8 cellular contexts compared by ENCODE assay signal in genomic region chr10:21278491-21279216, GRCh38.
DNase-seq lines count a peak whose midpoint lies in the region; ATAC-seq and TF ChIP-seq lines count a peak whose summit lies in the region.

No MANE protein-coding gene starts in this region.

- intact Hi-C loops in lower lobe of right lung (cut with DNase I), result no loop called here

- H3K36me3 ChIP-seq in lower lobe of right lung, result no peaks in the 10 kb centered on the region

- no peaks in the 10 kb centered on the region for H3K4me1 ChIP-seq in lower lobe of right lung

- H3K9me3 ChIP-seq in lower lobe of right lung, result no peaks in the 10 kb centered on the region

- TF ChIP-seq CTCF in AG09319 (IDR thresholded peaks at IDR 0.05; ENCODE audit: low read depth, low read length) (peak; percentile 80), lower lobe of right lung (IDR thresholded peaks at IDR 0.05) (peak; percentile 88)

- DNase-seq in AG09319 (ENCODE audit: extremely low read depth, low read depth) (peak; percentile 84), NCI-H446 (lab: John Stamatoyannopoulos, UW) (peak; percentile 61 to 84), dedifferentiated amniotic fluid mesenchymal stem cell (ENCODE audit: extremely low spot score) (peak; percentile 88), lower lobe of right lung (peak; percentile 94)
- peak; percentile 92 for DNase-seq in activated CD4-positive, alpha-beta T cell treated with anti-CD3 and anti-CD28 coated beads for 48 hours
- DNase-seq in stimulated activated CD8-positive, alpha-beta memory T cell treated with anti-CD3 and anti-CD28 coated beads, Interleukin-15, amount 100 ng/mL, for 1 hour (ENCODE audit: low read depth), result peak; percentile 22

- H3K4me3 ChIP-seq in lower lobe of right lung, result no peak overlapping the region

- H3K27ac ChIP-seq in lower lobe of right lung, result no peak overlapping the region

- ATAC-seq in GM18519 (IDR thresholded peaks at IDR 0.05; ENCODE audit: low FRiP score, unreplicated experiment) (peak; percentile 96), HG03045 (IDR thresholded peaks at IDR 0.05; ENCODE audit: unreplicated experiment) (peak; percentile 71), lower lobe of right lung (peak; percentile 95 to 96)

- H3K27me3 ChIP-seq in lower lobe of right lung (ENCODE audit: low read depth), result no peaks in the 10 kb centered on the region

Comparison
In these comparisons a context has a peak if more than half of its experiments do, and no peak if none do; other contexts are left out.
1. DNase-seq: peak in every context shown above with its lines; median percentile 94 in lower lobe of right lung; 92 in activated CD4-positive, alpha-beta T cell treated with anti-CD3 and anti-CD28 coated beads for 48 hours; 88 in dedifferentiated amniotic fluid mesenchymal stem cell; 84 in AG09319; 72 in NCI-H446; 22 in stimulated activated CD8-positive, alpha-beta memory T cell treated with anti-CD3 and anti-CD28 coated beads, Interleukin-15, amount 100 ng/mL, for 1 hour.